9 cellular contexts compared by ENCODE assay signal in the genomic region with DNA sequence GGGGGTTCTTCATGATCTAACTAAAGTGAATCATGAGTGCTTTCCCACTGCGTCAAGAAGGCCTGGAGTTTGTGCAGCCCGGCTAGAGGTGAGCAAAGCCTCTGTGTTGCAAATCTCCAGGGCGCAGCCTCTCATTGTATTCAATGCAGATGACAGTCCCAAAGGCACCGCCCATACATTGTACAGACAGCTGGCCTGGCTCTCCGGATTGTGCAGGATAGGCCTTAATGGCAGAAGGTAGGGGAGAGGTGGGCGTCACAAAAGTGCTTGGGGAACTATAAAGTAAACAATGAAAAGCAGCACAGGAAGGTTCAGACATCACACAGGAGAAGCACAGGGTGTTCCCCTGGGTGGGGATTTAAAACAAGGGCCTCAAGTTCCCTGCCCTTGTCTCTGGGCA. TPM values are rescaled to one million over a fixed set of nuclear protein-coding genes. Genes with fewer than 3 reads are reported as not detected.
DNase-seq lines count a peak whose midpoint lies in the region; ATAC-seq and TF ChIP-seq lines count a peak whose summit lies in the region.
"Had no signal": no experiment of that assay in that cellular context is flagged by ENCODE, and none has a peak within 500 bp of the region (broad histone marks: within the 10 kb centered on the region; RNA-seq: fewer than 3 reads in every experiment).

No MANE protein-coding gene starts in this region.

- H3K9me3 ChIP-seq in lower lobe of right lung (no peaks in the 10 kb centered on the region), thymus (ENCODE audit: control insufficient read depth) (no peaks in the 10 kb centered on the region)
- H3K9me3 ChIP-seq: BE2C had no signal

- ATAC-seq in lower lobe of right lung: no peak

- peak overlapping the region; percentile 89 for H3K27ac Mint-ChIP-seq in activated CD4-positive, alpha-beta T cell treated with anti-CD3 and anti-CD28 coated beads, Interleukin-2, amount 10 ng/mL, durations not matched to agents 24 days and 14 days
- peak overlapping the region; percentile 98 for H3K27ac Mint-ChIP-seq in activated naive CD8-positive, alpha-beta T cell treated with anti-CD3 and anti-CD28 coated beads for 36 hours

- H3K4me3 Mint-ChIP-seq in activated CD4-positive, alpha-beta T cell treated with anti-CD3 and anti-CD28 coated beads, Interleukin-2, amount 10 ng/mL, durations not matched to agents 24 days and 14 days: peak overlapping the region; percentile 92
- H3K4me3 Mint-ChIP-seq in activated naive CD8-positive, alpha-beta T cell treated with anti-CD3 and anti-CD28 coated beads for 36 hours: peak overlapping the region; percentile 91

- H3K27me3 Mint-ChIP-seq in activated CD4-positive, alpha-beta T cell treated with anti-CD3 and anti-CD28 coated beads, Interleukin-2, amount 10 ng/mL, durations not matched to agents 24 days and 14 days: no peaks in the 10 kb centered on the region
- no peaks in the 10 kb centered on the region for H3K27me3 Mint-ChIP-seq in activated naive CD8-positive, alpha-beta T cell treated with anti-CD3 and anti-CD28 coated beads for 36 hours

- H3K4me3 ChIP-seq in lower lobe of right lung (peak overlapping the region; percentile 71), thymus (ENCODE audit: low read length) (no peak overlapping the region)

- no peaks in the 10 kb centered on the region for H3K36me3 ChIP-seq in lower lobe of right lung
- H3K36me3 ChIP-seq in thymus (ENCODE audit: control insufficient read depth, insufficient read depth): no peaks in the 10 kb centered on the region
- H3K36me3 ChIP-seq: BE2C had no signal

- 95% methylated on average over 6 of the region's 6 CpGs for WGBS in thymus

- TF ChIP-seq CTCF in lower lobe of right lung (IDR thresholded peaks at IDR 0.05): no peak

- peaks cover 20% of the 10 kb centered on the region for H3K36me3 Mint-ChIP-seq in activated CD4-positive, alpha-beta T cell treated with anti-CD3 and anti-CD28 coated beads, Interleukin-2, amount 10 ng/mL, durations not matched to agents 24 days and 14 days (ENCODE audit: low read depth)
- H3K36me3 Mint-ChIP-seq in activated naive CD8-positive, alpha-beta T cell treated with anti-CD3 and anti-CD28 coated beads for 36 hours: peaks cover 33% of the 10 kb centered on the region

- H3K4me1 Mint-ChIP-seq in activated CD4-positive, alpha-beta T cell treated with anti-CD3 and anti-CD28 coated beads, Interleukin-2, amount 10 ng/mL, durations not matched to agents 24 days and 14 days: peaks cover 30% of the 10 kb centered on the region
- peaks cover 31% of the 10 kb centered on the region for H3K4me1 Mint-ChIP-seq in activated naive CD8-positive, alpha-beta T cell treated with anti-CD3 and anti-CD28 coated beads for 36 hours

- in situ Hi-C loops in ACHN (cut with HindIII; ENCODE audit: low pct_ligation_motif_present, low pct_unique_long_range_greater_than_20kb, low sequenced_read_pairs): no loop called here

- DNase-seq in activated CD4-positive, alpha-beta T cell treated with anti-CD3 and anti-CD28 coated beads, Interleukin-2, amount 10 ng/mL, durations not matched to agents 24 days and 14 days: peak; percentile 60
- DNase-seq in activated CD4-positive, alpha-beta T cell treated with anti-CD3 and anti-CD28 coated beads, Interleukin-2, amount 50 U/mL, for 48 hours: no peak
- DNase-seq in activated naive CD8-positive, alpha-beta T cell treated with anti-CD3 and anti-CD28 coated beads for 36 hours: no peak
- DNase-seq in lower lobe of right lung (no peak), ACHN (no peak)
- DNase-seq in central memory CD4-positive, alpha-beta T cell: no peak
- no peak for DNase-seq in stimulated activated CD8-positive, alpha-beta memory T cell treated with anti-CD3 and anti-CD28 coated beads, Interleukin-4, amount 100 ng/mL, for 48 hours
- DNase-seq: BE2C had no signal

- H3K27me3 ChIP-seq in lower lobe of right lung (ENCODE audit: low read depth) (no peaks in the 10 kb centered on the region), thymus (ENCODE audit: control insufficient read depth, insufficient read depth) (no peaks in the 10 kb centered on the region)
- H3K27me3 ChIP-seq: BE2C had no signal

- intact Hi-C loops in activated CD4-positive, alpha-beta T cell treated with anti-CD3 and anti-CD28 coated beads, Interleukin-2, amount 10 ng/mL, durations not matched to agents 24 days and 14 days (cut with micrococcal nuclease): loop anchor here (5.0 to 10.0 kb wide), 5 partner anchors 107 to 1372 kb away; a partner anchor contains a TSS
- intact Hi-C loops in lower lobe of right lung (cut with DNase I): no loop called here

- H3K4me1 ChIP-seq in lower lobe of right lung: peaks cover 48% of the 10 kb centered on the region
- H3K4me1 ChIP-seq in thymus (ENCODE audit: control insufficient read depth, insufficient read depth, low read length): peaks cover 21% of the 10 kb centered on the region
- H3K4me1 ChIP-seq: BE2C had no signal

- H3K27ac ChIP-seq in lower lobe of right lung (peak overlapping the region; percentile 96), thymus (ENCODE audit: low read depth) (peak overlapping the region; percentile 91)

- H3K9me3 Mint-ChIP-seq in activated CD4-positive, alpha-beta T cell treated with anti-CD3 and anti-CD28 coated beads, Interleukin-2, amount 10 ng/mL, durations not matched to agents 24 days and 14 days: no peaks in the 10 kb centered on the region
- peaks cover 8% of the 10 kb centered on the region for H3K9me3 Mint-ChIP-seq in activated naive CD8-positive, alpha-beta T cell treated with anti-CD3 and anti-CD28 coated beads for 36 hours

RNA-seq across cellular contexts. Expression of a gene that starts 0.9 kb away (rescaled TPM):
- 120 and 122 TPM in 2 replicates for total RNA-seq in activated CD4-positive, alpha-beta T cell treated with anti-CD3 and anti-CD28 coated beads, Interleukin-2, amount 10 ng/mL, durations not matched to agents 24 days and 14 days
- 100 to 1,000 TPM; 171 to 179 TPM for total RNA-seq in activated naive CD8-positive, alpha-beta T cell treated with anti-CD3 and anti-CD28 coated beads for 36 hours
- total RNA-seq in lower lobe of right lung: 92.6 TPM
- 136 TPM for polyA plus RNA-seq in thymus
